10 cellular contexts compared by ENCODE assay signal in the genomic region with DNA sequence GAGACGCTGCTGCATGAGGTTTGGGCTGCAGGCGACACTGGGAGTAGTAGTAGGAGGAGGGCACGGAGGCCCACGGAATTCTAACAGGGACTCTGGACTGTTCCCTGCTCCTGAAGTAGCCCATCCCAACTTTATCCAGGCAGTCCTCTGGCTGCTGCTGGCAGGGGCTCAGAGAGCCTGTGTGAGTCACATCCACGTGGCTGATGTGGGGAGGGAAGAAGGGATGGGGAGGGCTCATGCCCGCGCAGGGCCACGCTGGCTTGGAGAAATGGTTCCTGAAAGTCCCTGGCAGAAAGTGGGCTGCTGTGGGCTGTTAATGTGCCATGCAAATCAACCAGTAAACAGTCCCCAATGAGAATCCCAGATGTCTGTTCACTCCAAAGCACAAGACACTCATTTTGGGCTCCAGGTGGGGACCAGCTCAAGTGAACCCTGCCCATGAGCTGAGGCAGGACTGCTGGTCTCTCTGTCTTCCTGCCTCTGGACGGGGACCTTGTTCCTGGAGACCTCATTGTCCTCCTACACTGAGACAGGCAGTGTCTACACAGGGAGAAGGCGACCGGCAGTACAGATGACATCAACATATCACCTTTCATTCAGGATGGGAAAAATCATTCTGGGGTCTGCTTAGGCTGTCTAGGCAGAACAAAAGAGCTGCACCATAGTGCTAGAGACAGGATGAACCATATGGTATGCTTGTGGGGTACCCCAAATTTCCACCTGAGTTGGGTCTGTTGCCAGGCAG. TPM values are rescaled to one million over a fixed set of nuclear protein-coding genes. Genes with fewer than 3 reads are reported as not detected.
DNase-seq lines count a peak whose midpoint lies in the region; ATAC-seq and TF ChIP-seq lines count a peak whose summit lies in the region.
"Had no signal": no experiment of that assay in that cellular context is flagged by ENCODE, and none has a peak within 500 bp of the region (broad histone marks: within the 10 kb centered on the region; RNA-seq: fewer than 3 reads in every experiment).

No MANE protein-coding gene starts in this region.

- DNase-seq in AG08395 (ENCODE audit: low spot score) (peak; percentile 88), RWPE2 (ENCODE audit: low spot score) (no peak), fibroblast of villous mesenchyme (ENCODE audit: low read depth) (peak; percentile 84), DMS53 treated with DMSO at 0.1 percent for 48 hours (lab: John Stamatoyannopoulos, UW; ENCODE audit: unreplicated experiment) (no peak), DMS53 (lab: John Stamatoyannopoulos, UW) (no peak)
- DNase-seq: CD4-positive, alpha-beta memory T cell had no signal

- no peak overlapping the region for H3K4me3 Mint-ChIP-seq in nephron
- H3K4me3 Mint-ChIP-seq: CD4-positive, alpha-beta memory T cell; natural killer cell treated with Interleukin-12 subunit alpha and Interleukin-12 subunit beta and Interleukin-15 and Interleukin-18, amount 100 ng/mL, for 72 hours had no signal

- no peaks in the 10 kb centered on the region for H3K27me3 ChIP-seq in RWPE2 (ENCODE audit: insufficient read depth, poor library complexity, severe bottlenecking)

- no peaks in the 10 kb centered on the region for H3K9me3 ChIP-seq in RWPE2 (ENCODE audit: severe bottlenecking)

- peaks cover 20% of the 10 kb centered on the region for H3K4me1 Mint-ChIP-seq in nephron
- H3K4me1 Mint-ChIP-seq: CD4-positive, alpha-beta memory T cell had no signal

- H3K27me3 Mint-ChIP-seq in nephron (ENCODE audit: low read depth): no peaks in the 10 kb centered on the region

- ATAC-seq in RWPE2 (ENCODE audit: low read depth) (peak; percentile 91), GM21619 (IDR thresholded peaks at IDR 0.05; ENCODE audit: unreplicated experiment) (no peak), HG03442 (IDR thresholded peaks at IDR 0.05; ENCODE audit: unreplicated experiment) (no peak)

- no peaks in the 10 kb centered on the region for H3K36me3 ChIP-seq in RWPE2 (ENCODE audit: low read depth)

- TF ChIP-seq CTCF in RWPE2 (IDR thresholded peaks at IDR 0.05; ENCODE audit: poor library complexity, severe bottlenecking) (no peak), fibroblast of villous mesenchyme (IDR thresholded peaks at IDR 0.05; ENCODE audit: insufficient read depth, low read depth, low read length) (no peak), nephron (IDR thresholded peaks at IDR 0.05; ENCODE audit: unreplicated experiment in 3 of 3) (no peak)

- no peak overlapping the region for H3K4me3 ChIP-seq in RWPE2 (ENCODE audit: severe bottlenecking)
- no peak overlapping the region for H3K4me3 ChIP-seq in fibroblast of villous mesenchyme (ENCODE audit: low read depth, low read length)

- peaks cover 3% of the 10 kb centered on the region for H3K4me1 ChIP-seq in RWPE2 (ENCODE audit: insufficient read depth, poor library complexity, severe bottlenecking)

- H3K36me3 Mint-ChIP-seq in nephron (ENCODE audit: low read depth): peaks cover 4% of the 10 kb centered on the region
- H3K36me3 Mint-ChIP-seq: CD4-positive, alpha-beta memory T cell; natural killer cell treated with Interleukin-12 subunit alpha and Interleukin-12 subunit beta and Interleukin-15 and Interleukin-18, amount 100 ng/mL, for 72 hours had no signal

- no peak overlapping the region for H3K27ac ChIP-seq in RWPE2 (ENCODE audit: poor library complexity, severe bottlenecking)

- H3K9me3 Mint-ChIP-seq in nephron: peaks cover 19% of the 10 kb centered on the region
- H3K9me3 Mint-ChIP-seq: natural killer cell treated with Interleukin-12 subunit alpha and Interleukin-12 subunit beta and Interleukin-15 and Interleukin-18, amount 100 ng/mL, for 72 hours had no signal

- peak overlapping the region in 2 of 3 experiments; percentile 32 to 39 for H3K27ac Mint-ChIP-seq in nephron
- H3K27ac Mint-ChIP-seq: CD4-positive, alpha-beta memory T cell; natural killer cell treated with Interleukin-12 subunit alpha and Interleukin-12 subunit beta and Interleukin-15 and Interleukin-18, amount 100 ng/mL, for 72 hours had no signal

RNA-seq across cellular contexts. Expression of gene FMOD, which starts 57.7 kb away (rescaled TPM):
- 0.64 and 0.86 TPM in 2 replicates for total RNA-seq in fibroblast of villous mesenchyme
- total RNA-seq: CD4-positive, alpha-beta memory T cell; natural killer cell treated with Interleukin-12 subunit alpha and Interleukin-12 subunit beta and Interleukin-15 and Interleukin-18, amount 100 ng/mL, for 72 hours had no signal

Comparison
In these comparisons a context has a peak if more than half of its experiments do, and no peak if none do; other contexts are left out.
1. DNase-seq: peak in AG08395 (single experiment) and fibroblast of villous mesenchyme (single experiment); none in RWPE2 (single experiment), DMS53 treated with DMSO at 0.1 percent for 48 hours (single experiment) and DMS53 (single experiment).